Comparison of ENCODE assay signal across 17 cellular contexts in genomic region chr6:14814016-14814415, GRCh38.
DNase-seq lines count a peak whose midpoint lies in the region; ATAC-seq and TF ChIP-seq lines count a peak whose summit lies in the region.
"Had no signal": no experiment of that assay in that cellular context is flagged by ENCODE, and none has a peak within 500 bp of the region (broad histone marks: within the 10 kb centered on the region; RNA-seq: fewer than 3 reads in every experiment).

No MANE protein-coding gene starts in this region.

- no peak overlapping the region for H2AFZ ChIP-seq in IMR-90 (replicated peaks; ENCODE audit: low read length, poor library complexity)

- H3K4me1 ChIP-seq in IMR-90 (ENCODE audit: control insufficient read depth, insufficient read depth, low read length), result peaks cover 1% of the 10 kb centered on the region
- peaks cover 8 to 13% of the 10 kb centered on the region in 2 experiments for H3K4me1 ChIP-seq in neutrophil (ENCODE audit: control insufficient read depth in 1 of 2, insufficient read depth in 1 of 2, low read depth in 1 of 2, low read length in 1 of 2)
- H3K4me1 ChIP-seq: BLaER1 had no signal

- H3K9me1 ChIP-seq in IMR-90 (ENCODE audit: insufficient read depth, low read length), result 0 out of 2 replicates have a peak, but pooled peaks cover 9% of the 10 kb centered on the region

- no peaks in the 10 kb centered on the region for H4K20me1 ChIP-seq in IMR-90 (ENCODE audit: insufficient read depth, low read length)
- H4K20me1 ChIP-seq: BLaER1 had no signal

- no peak overlapping the region; the same call in 1 of the 2 replicates for H4K91ac ChIP-seq in IMR-90 (ENCODE audit: insufficient read depth, low read depth, low read length)

- no peak overlapping the region for H3K9ac ChIP-seq in IMR-90 (ENCODE audit: low read depth, low read length)
- H3K9ac ChIP-seq: BLaER1 had no signal

- no peak overlapping the region for H4K5ac ChIP-seq in IMR-90 (ENCODE audit: low read depth, low read length)

- no peak overlapping the region; the same call in 1 of the 2 replicates for H2AK5ac ChIP-seq in IMR-90 (ENCODE audit: low read depth, low read length)

- in situ Hi-C loops in IMR-90 (cut with MboI; ENCODE audit: low sequenced_read_pairs) (no loop called here), ACHN (cut with HindIII; ENCODE audit: low pct_ligation_motif_present, low pct_unique_long_range_greater_than_20kb, low sequenced_read_pairs) (no loop called here)

- POLR2A ChIA-PET in IMR-90 (lab: Charles Lee; ENCODE audit: unreplicated experiment), result no interaction called here

- H3K56ac ChIP-seq in IMR-90 (ENCODE audit: extremely low read depth, insufficient read depth, low read length), result no peak overlapping the region

- H3K9me3 ChIP-seq in IMR-90 (ENCODE audit: control insufficient read depth, insufficient read depth, low read length), result no peaks in the 10 kb centered on the region
- no peaks in the 10 kb centered on the region for H3K9me3 ChIP-seq in neutrophil

- ATAC-seq in IMR-90 (ENCODE audit: low read depth) (no peak), GM19467 (IDR thresholded peaks at IDR 0.05; ENCODE audit: unreplicated experiment) (no peak)
- ATAC-seq: CD8-positive, alpha-beta T cell; HCT116; K562 had no signal

- 0 out of 3 replicates have a peak overlapping the region, but pooled peaks have one; percentile 58 for H2BK15ac ChIP-seq in IMR-90 (ENCODE audit: low read depth, low read length)

- H3K36me3 ChIP-seq in IMR-90 (ENCODE audit: control insufficient read depth, insufficient read depth, low read length) (no peaks in the 10 kb centered on the region), neutrophil (no peaks in the 10 kb centered on the region)
- H3K36me3 ChIP-seq: BLaER1 had no signal

- H3K27ac ChIP-seq in IMR-90 (ENCODE audit: insufficient read depth, low read length) (no peak overlapping the region), neutrophil (peak overlapping the region; percentile 3)
- H3K27ac ChIP-seq: BLaER1, HL-60 had no signal

- H3K4me2 ChIP-seq in IMR-90 (ENCODE audit: low read depth, low read length), result no peak overlapping the region
- H3K4me2 ChIP-seq: BLaER1 had no signal

- TF ChIP-seq CTCF in AG10803 (conservative IDR thresholded peaks at IDR 0.05; ENCODE audit: low read length) (no peak), IMR-90 (conservative IDR thresholded peaks at IDR 0.05; ENCODE audit: low read depth, low read length) (no peak), neutrophil (IDR thresholded peaks at IDR 0.05) (no peak)

- H2BK20ac ChIP-seq in IMR-90 (ENCODE audit: low read depth, low read length), result no peak overlapping the region; the same call in 1 of the 2 replicates

- intact Hi-C loops in IMR-90 (cut with micrococcal nuclease), result no loop called here

- dilution Hi-C loops in IMR-90 (cut with HindIII; ENCODE audit: low sequenced_read_pairs, unreplicated experiment), result no loop called here

- H2AK9ac ChIP-seq in IMR-90 (replicated peaks; ENCODE audit: low read depth, low read length, poor library complexity), result no peak overlapping the region

- DNase-seq in AG10803 (ENCODE audit: low read depth) (peak; percentile 29), IMR-90 (no peak), fibroblast of peridontal ligament (ENCODE audit: extremely low read depth) (peak; percentile 51), ACHN (no peak)
- DNase-seq in activated naive CD4-positive, alpha-beta T cell treated with Interleukin-2 at 50 U/mL for 16 hours, result no peak
- DNase-seq: CD8-positive, alpha-beta T cell; DMS 273 treated with DMSO at 0.1 percent for 48 hours; DMS53; DND-41; H7; HFFc6 had no signal

- H2BK120ac ChIP-seq in IMR-90 (ENCODE audit: low read depth, low read length), result peak overlapping the region; percentile 37; the same call in 1 of the 2 replicates

- no CpG with 5 or more reads among the region's 2 CpGs for WGBS in IMR-90 (ENCODE audit: extremely low coverage in 2 of 2, insufficient read length in 1 of 2), 2 experiments

- H3K23ac ChIP-seq in IMR-90 (ENCODE audit: low read depth, low read length), result no peak overlapping the region

- TF ChIP-seq POLR2A in IMR-90 (IDR thresholded peaks at IDR 0.05; ENCODE audit: low read depth, low read length), result no peak

- H2BK5ac ChIP-seq in IMR-90 (ENCODE audit: low read depth, low read length, poor library complexity, severe bottlenecking), result no peak overlapping the region

- H3K18ac ChIP-seq in IMR-90 (ENCODE audit: low read depth, low read length), result no peak overlapping the region

- 0 out of 2 replicates have a peak overlapping the region, but pooled peaks have one; percentile 32 for H3K4ac ChIP-seq in IMR-90 (ENCODE audit: low read depth, low read length)

- H3K79me1 ChIP-seq in IMR-90 (ENCODE audit: low read depth in 1 of 2, low read length in 2 of 2), result no peaks in the 10 kb centered on the region

- no peak overlapping the region for H3K4me3 ChIP-seq in AG10803 (ENCODE audit: low read length)
- H3K4me3 ChIP-seq in IMR-90 (ENCODE audit: insufficient read depth, low read depth, low read length), result no peak overlapping the region
- H3K4me3 ChIP-seq in neutrophil (ENCODE audit: low read depth in 1 of 2, low read length in 1 of 2), result no peak overlapping the region
- H3K4me3 ChIP-seq: BLaER1, K562 had no signal

- H3K27me3 ChIP-seq in IMR-90 (ENCODE audit: control insufficient read depth, insufficient read depth, low read length), result no peaks in the 10 kb centered on the region
- no peaks in the 10 kb centered on the region for H3K27me3 ChIP-seq in neutrophil
- H3K27me3 ChIP-seq: BLaER1 had no signal

- CTCF ChIA-PET in IMR-90 (lab: Yijun Ruan, JAX), result no interaction called here

- H4K8ac ChIP-seq in IMR-90 (ENCODE audit: low read depth in 2 of 2, low read length in 2 of 2), result no peak overlapping the region

- no peak for TF ChIP-seq RAD21 in IMR-90 (IDR thresholded peaks at IDR 0.05; ENCODE audit: low read length)

- peak overlapping the region; percentile 57; the same call in 1 of the 2 replicates for H3K14ac ChIP-seq in IMR-90 (replicated peaks; ENCODE audit: low read depth, low read length)

- BruUV-seq in IMR-90 (replicated peaks; lab: Mats Ljungman, UMichigan), result no TSS peak

TF ChIP-seq in IMR-90, 13 proteins besides CTCF, POLR2A, EP300 and RAD21:
- TF ChIP-seq USF2 (IDR thresholded peaks at IDR 0.05; ENCODE audit: low read depth, low read length), result no peak
- no peak for TF ChIP-seq SMC3 (IDR thresholded peaks at IDR 0.05; ENCODE audit: low read depth, low read length)
- no peak for TF ChIP-seq CEBPB (IDR thresholded peaks at IDR 0.05; ENCODE audit: low read depth, low read length)
- TF ChIP-seq RFX5 (IDR thresholded peaks at IDR 0.05; ENCODE audit: low read depth, low read length), result no peak
- no peak for TF ChIP-seq CHD1 (IDR thresholded peaks at IDR 0.05; ENCODE audit: low read depth, low read length)
- TF ChIP-seq, protein P1, sequence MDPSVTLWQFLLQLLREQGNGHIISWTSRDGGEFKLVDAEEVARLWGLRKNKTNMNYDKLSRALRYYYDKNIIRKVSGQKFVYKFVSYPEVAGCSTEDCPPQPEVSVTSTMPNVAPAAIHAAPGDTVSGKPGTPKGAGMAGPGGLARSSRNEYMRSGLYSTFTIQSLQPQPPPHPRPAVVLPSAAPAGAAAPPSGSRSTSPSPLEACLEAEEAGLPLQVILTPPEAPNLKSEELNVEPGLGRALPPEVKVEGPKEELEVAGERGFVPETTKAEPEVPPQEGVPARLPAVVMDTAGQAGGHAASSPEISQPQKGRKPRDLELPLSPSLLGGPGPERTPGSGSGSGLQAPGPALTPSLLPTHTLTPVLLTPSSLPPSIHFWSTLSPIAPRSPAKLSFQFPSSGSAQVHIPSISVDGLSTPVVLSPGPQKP (IDR thresholded peaks at IDR 0.05; ENCODE audit: borderline replicate concordance, low read depth, low read length), result no peak
- no peak for TF ChIP-seq MAFK (IDR thresholded peaks at IDR 0.05; ENCODE audit: low read depth, low read length)
- no peak for TF ChIP-seq NFE2L2 (IDR thresholded peaks at IDR 0.05; ENCODE audit: low read depth, low read length)
- no peak for TF ChIP-seq MAZ (IDR thresholded peaks at IDR 0.05; ENCODE audit: borderline replicate concordance, low read depth, low read length)
- TF ChIP-seq RCOR1 (IDR thresholded peaks at IDR 0.05; ENCODE audit: insufficient replicate concordance, low read length), result no peak
- TF ChIP-seq FOS (IDR thresholded peaks at IDR 0.05; ENCODE audit: low read depth, low read length), result no peak
- no peak for TF ChIP-seq BHLHE40 (IDR thresholded peaks at IDR 0.05; ENCODE audit: low read depth, low read length)
- TF ChIP-seq MXI1 (IDR thresholded peaks at IDR 0.05; ENCODE audit: borderline replicate concordance, low read depth, low read length), result no peak

Comparison
In these comparisons a context has a peak if more than half of its experiments do, and no peak if none do; other contexts are left out.
1. DNase-seq: peak in AG10803 (single experiment) and fibroblast of peridontal ligament (single experiment); none in IMR-90 (single experiment), ACHN (single experiment) and activated naive CD4-positive, alpha-beta T cell treated with Interleukin-2 at 50 U/mL for 16 hours (single experiment).